Comparison of ENCODE assay signal across 8 cellular contexts in genomic region chr7:112205348-112206237, GRCh38. TPM values are rescaled to one million over a fixed set of nuclear protein-coding genes. Genes with fewer than 3 reads are reported as not detected.
DNase-seq lines count a peak whose midpoint lies in the region; ATAC-seq and TF ChIP-seq lines count a peak whose summit lies in the region.

No MANE protein-coding gene starts in this region.

- H3K79me2 ChIP-seq in OCI-LY1 (ENCODE audit: insufficient read depth, low read length), result peaks cover 10% of the 10 kb centered on the region

- H3K4me2 ChIP-seq in OCI-LY1 (ENCODE audit: low read length), result peak overlapping the region; percentile 76

- H3K4me1 Mint-ChIP-seq in neural crest cell, result peaks cover 39% of the 10 kb centered on the region

- no peaks in the 10 kb centered on the region for H3K36me3 Mint-ChIP-seq in neural crest cell (ENCODE audit: low read depth)

- H3K4me3 ChIP-seq in OCI-LY1 (ENCODE audit: low read depth, low read length, poor library complexity, severe bottlenecking) (peak overlapping the region; percentile 85), aorta (ENCODE audit: low read length in 2 of 2) (peak overlapping the region; percentile 81 to 85)

- H4K20me1 ChIP-seq in OCI-LY1 (ENCODE audit: insufficient read depth, low read length), result no peaks in the 10 kb centered on the region

- peak overlapping the region; percentile 52 for H3K9ac ChIP-seq in OCI-LY1 (ENCODE audit: low read length)

- no peak overlapping the region for H2AFZ ChIP-seq in OCI-LY1 (ENCODE audit: low read length)

- H3K27me3 ChIP-seq in OCI-LY1 (ENCODE audit: insufficient read depth, low read length) (no peaks in the 10 kb centered on the region), aorta (ENCODE audit: control insufficient read depth in 1 of 2, insufficient read depth in 2 of 2, low read length in 1 of 2) (no peaks in the 10 kb centered on the region)

- peak; percentile 7 to 30 for DNase-seq in AML-193 (lab: John Stamatoyannopoulos, UW)
- DNase-seq in activated gamma-delta T cell treated with Interleukin-2 at 50 U/mL for 16 hours, result peak; percentile 22
- DNase-seq in foreskin melanocyte, result peak; percentile 56
- DNase-seq in neural crest cell (ENCODE audit: low read depth, low spot score), result peak; percentile 55
- peak; percentile 80 to 82 for DNase-seq in aorta

- H3F3A ChIP-seq in OCI-LY1 (ENCODE audit: insufficient read depth, low read length), result no peaks in the 10 kb centered on the region

- no peaks in the 10 kb centered on the region for H3K9me3 ChIP-seq in OCI-LY1 (ENCODE audit: low read length)
- no peaks in the 10 kb centered on the region for H3K9me3 ChIP-seq in aorta (ENCODE audit: control insufficient read depth, low read length)

- no peaks in the 10 kb centered on the region for H3K27me3 Mint-ChIP-seq in neural crest cell (ENCODE audit: low read depth)

- no peaks in the 10 kb centered on the region for H3K9me2 ChIP-seq in OCI-LY1 (ENCODE audit: low read depth, low read length)

- intact Hi-C loops in aorta (cut with DNase I), result loop anchor here in 1 of 2 donors (2.0 to 10.0 kb wide), 5 partner anchors 63 to 441 kb away; partner anchors contain the start of gene IFRD1

- H3K27ac ChIP-seq in OCI-LY1 (ENCODE audit: low read depth, low read length, poor library complexity, severe bottlenecking) (no peak overlapping the region), aorta (ENCODE audit: low read depth in 1 of 2, low read length in 2 of 2) (peak overlapping the region; percentile 16 to 75)

- H3K9me3 Mint-ChIP-seq in neural crest cell, result no peaks in the 10 kb centered on the region

- ATAC-seq in GM18520 (IDR thresholded peaks at IDR 0.05; ENCODE audit: unreplicated experiment) (peak; percentile 0), HG03103 (IDR thresholded peaks at IDR 0.05; ENCODE audit: low read depth, unreplicated experiment) (peak; percentile 1), aorta (ENCODE audit: low FRiP score) (peak; percentile 75)

- peak overlapping the region; percentile 96 for H3K4me3 Mint-ChIP-seq in neural crest cell

- WGBS in aorta, 2 donors, result 0 to 1% methylated on average over 65 to 68 of the region's 68 CpGs

- H3K27ac Mint-ChIP-seq in neural crest cell (ENCODE audit: unreplicated experiment), result peak overlapping the region; percentile 81

- H3K4me1 ChIP-seq in OCI-LY1 (ENCODE audit: insufficient read depth, low read length, severe bottlenecking) (peaks cover 25% of the 10 kb centered on the region), aorta (ENCODE audit: control insufficient read depth in 1 of 2, insufficient read depth in 2 of 2, low read length in 2 of 2) (no peaks in the 10 kb centered on the region)

- TF ChIP-seq CTCF in OCI-LY1 (IDR thresholded peaks at IDR 0.05; ENCODE audit: low read length) (no peak), neural crest cell (conservative IDR thresholded peaks at IDR 0.05) (no peak)

- no peaks in the 10 kb centered on the region for H3K36me3 ChIP-seq in OCI-LY1 (ENCODE audit: insufficient read depth, low read length)
- H3K36me3 ChIP-seq in aorta (ENCODE audit: control insufficient read depth in 1 of 2, insufficient read depth in 2 of 2, low read length in 1 of 2), result no peaks in the 10 kb centered on the region

RNA-seq across cellular contexts. Expression of gene DOCK4, which starts 0.6 kb away (rescaled TPM):
- total RNA-seq in neural crest cell (14.1 and 15.3 TPM in 2 replicates), aorta (10 to 100 TPM; 34.2 to 94.3 TPM)
- polyA plus RNA-seq in aorta, result 1 to 10 TPM; 2.9 to 5.8 TPM

RNA-seq across cellular contexts. Expression of gene ZNF277, which starts 0.9 kb away (rescaled TPM):
- total RNA-seq in neural crest cell, result 20.2 and 20.9 TPM in 2 replicates
- 10 to 100 TPM; 20.3 to 21.6 TPM for total RNA-seq in aorta
- polyA plus RNA-seq in aorta, result 10 to 100 TPM; 17.8 to 41.6 TPM

Comparison
In these comparisons a context has a peak if more than half of its experiments do, and no peak if none do; other contexts are left out.
1. DNase-seq: peak in every context shown above with its lines; median percentile 81 in aorta; 56 in foreskin melanocyte; 55 in neural crest cell; 22 in activated gamma-delta T cell treated with Interleukin-2 at 50 U/mL for 16 hours; 18 in AML-193.
2. ATAC-seq: peak in every context shown above with its lines; median percentile 75 in aorta; 1 in HG03103; 0 in GM18520.